In the genomic region with DNA sequence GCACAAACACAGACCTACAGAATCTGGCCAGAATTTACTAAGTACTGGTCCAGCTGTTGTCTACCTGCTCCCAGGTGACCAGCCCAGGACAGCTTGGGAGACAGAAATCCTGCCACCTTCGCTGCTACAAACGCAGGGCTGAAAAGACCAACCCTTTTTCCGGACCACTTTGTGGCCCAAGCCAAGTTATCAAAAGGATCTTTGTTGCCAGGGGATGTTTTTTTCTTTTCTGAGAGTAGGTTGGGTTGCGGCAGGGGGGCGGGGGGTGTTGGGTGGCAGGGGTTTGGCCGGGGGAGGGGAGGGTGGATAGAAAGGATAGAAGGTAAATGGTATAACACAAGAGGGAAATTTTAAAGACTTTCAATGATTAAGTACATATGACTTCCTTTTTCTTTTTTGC, we compare ENCODE assay signal across 23 cellular contexts.
"Had no signal": no experiment of that assay in that cellular context is flagged by ENCODE, and none has a peak within 500 bp of the region (broad histone marks: within the 10 kb centered on the region; RNA-seq: fewer than 3 reads in every experiment).

No MANE protein-coding gene starts in this region.

- H3K27ac ChIP-seq: sigmoid colon, transverse colon, uterus had no signal

- ATAC-seq: activated CD4-positive, alpha-beta T cell treated with anti-CD3 and anti-CD28 coated beads for 36 hours; left ventricle myocardium superior; stimulated activated memory B cell treated with anti-CD40 and anti-IgM and Interleukin-4, amounts not matched to agents 10 μg/mL and 1 μg/mL and 100 μg/mL, for 72 hours had no signal

- H3K4me3 ChIP-seq: sigmoid colon, smooth muscle cell, transverse colon, uterus had no signal

- H3K27ac Mint-ChIP-seq: activated B cell treated with CpG ODN at 0.5 μM for 24 hours; activated CD4-positive, alpha-beta T cell treated with anti-CD3 and anti-CD28 coated beads for 36 hours; activated naive CD4-positive, alpha-beta T cell treated with anti-CD3 and anti-CD28 coated beads for 36 hours; activated naive CD8-positive, alpha-beta T cell treated with anti-CD3 and anti-CD28 coated beads, Interleukin-2, amount 10 ng/mL, durations not matched to agents 7 days and 5 days; stimulated activated memory B cell treated with anti-CD40 and anti-IgM and Interleukin-4, amounts not matched to agents 10 μg/mL and 1 μg/mL and 100 μg/mL, for 72 hours; T-helper 1 cell treated with Interleukin-12 subunit alpha and Interleukin-12 subunit beta and Interleukin-4 antibody, amounts not matched to agents 30 μg/mL and 1 μg/mL, for 36 hours had no signal

- H3K4me3 Mint-ChIP-seq: activated B cell treated with CpG ODN at 0.5 μM for 24 hours; activated CD4-positive, alpha-beta T cell treated with anti-CD3 and anti-CD28 coated beads for 36 hours; activated naive CD4-positive, alpha-beta T cell treated with anti-CD3 and anti-CD28 coated beads for 36 hours; activated naive CD8-positive, alpha-beta T cell treated with anti-CD3 and anti-CD28 coated beads, Interleukin-2, amount 10 ng/mL, durations not matched to agents 7 days and 5 days; stimulated activated memory B cell treated with anti-CD40 and anti-IgM and Interleukin-4, amounts not matched to agents 10 μg/mL and 1 μg/mL and 100 μg/mL, for 72 hours; T-helper 1 cell treated with Interleukin-12 subunit alpha and Interleukin-12 subunit beta and Interleukin-4 antibody, amounts not matched to agents 30 μg/mL and 1 μg/mL, for 36 hours had no signal

- H3K4me2 ChIP-seq: smooth muscle cell had no signal

- H3K36me3 ChIP-seq: sigmoid colon, transverse colon, uterus had no signal

- H3K9me3 Mint-ChIP-seq: activated naive CD8-positive, alpha-beta T cell treated with anti-CD3 and anti-CD28 coated beads, Interleukin-2, amount 10 ng/mL, durations not matched to agents 7 days and 5 days had no signal

- H3K36me3 Mint-ChIP-seq: activated naive CD8-positive, alpha-beta T cell treated with anti-CD3 and anti-CD28 coated beads, Interleukin-2, amount 10 ng/mL, durations not matched to agents 7 days and 5 days; stimulated activated memory B cell treated with anti-CD40 and anti-IgM and Interleukin-4, amounts not matched to agents 10 μg/mL and 1 μg/mL and 100 μg/mL, for 72 hours had no signal

- H3K4me1 Mint-ChIP-seq: activated B cell treated with CpG ODN at 0.5 μM for 24 hours; activated CD4-positive, alpha-beta T cell treated with anti-CD3 and anti-CD28 coated beads for 36 hours; stimulated activated memory B cell treated with anti-CD40 and anti-IgM and Interleukin-4, amounts not matched to agents 10 μg/mL and 1 μg/mL and 100 μg/mL, for 72 hours had no signal

- DNase-seq: activated B cell treated with CpG ODN at 0.5 μM for 24 hours; activated CD4-positive, alpha-beta T cell treated with anti-CD3 and anti-CD28 coated beads for 36 hours; activated CD4-positive, alpha-beta T cell treated with anti-CD3 and anti-CD28 coated beads, Interleukin-2, amount 50 U/mL, for 48 hours; activated naive CD4-positive, alpha-beta T cell treated with anti-CD3 and anti-CD28 coated beads for 36 hours; activated naive CD8-positive, alpha-beta T cell treated with anti-CD3 and anti-CD28 coated beads, Interleukin-2, amount 10 ng/mL, durations not matched to agents 7 days and 5 days; activated T-cell treated with anti-CD3 and anti-CD28 coated beads, Interleukin-2, amount 50 U/mL, for 48 hours; amygdala; cortex of kidney; effector CD4-positive, alpha-beta T cell; erythroblast; foreskin fibroblast; kidney glomerular epithelial cell; left ventricle myocardium superior; mammary epithelial cell; retina; sigmoid colon; stimulated activated CD4-positive, alpha-beta T cell treated with anti-CD3 and anti-CD28 coated beads, Interleukin-15, amount 100 ng/mL, for 24 hours; T1000; transverse colon; uterus had no signal

- H3K9me3 ChIP-seq: sigmoid colon, uterus had no signal

- H3K4me1 ChIP-seq: sigmoid colon, transverse colon, uterus had no signal

- H3K27me3 ChIP-seq: sigmoid colon, transverse colon, uterus had no signal
